Comparison of ENCODE assay signal across 19 cellular contexts in genomic region chr1:9634582-9634981, GRCh38. TPM values are rescaled to one million over a fixed set of nuclear protein-coding genes. Genes with fewer than 3 reads are reported as not detected.
DNase-seq lines count a peak whose midpoint lies in the region; ATAC-seq and TF ChIP-seq lines count a peak whose summit lies in the region.
"Had no signal": no experiment of that assay in that cellular context is flagged by ENCODE, and none has a peak within 500 bp of the region (broad histone marks: within the 10 kb centered on the region; RNA-seq: fewer than 3 reads in every experiment).

No MANE protein-coding gene starts in this region.

- peaks cover 3% of the 10 kb centered on the region for H3K9me3 Mint-ChIP-seq in activated CD8-positive, alpha-beta T cell treated with anti-CD3 and anti-CD28 coated beads for 36 hours
- no peaks in the 10 kb centered on the region for H3K9me3 Mint-ChIP-seq in activated CD8-positive, alpha-beta T cell treated with anti-CD3 and anti-CD28 coated beads, Interleukin-2, amount 10 ng/mL, durations not matched to agents 7 days and 5 days (ENCODE audit: insufficient read depth)
- H3K9me3 Mint-ChIP-seq in CD4-positive, alpha-beta T cell: no peaks in the 10 kb centered on the region
- H3K9me3 Mint-ChIP-seq in activated T-helper 2 cell treated with anti-CD3 and anti-CD28 coated beads, Interferon-gamma antibody, Interleukin-2, Interleukin-4, amounts not matched to agents 10 μg/mL and 5 μg/mL and 100 μg/mL, durations not matched to agents 14 hours and 24 hours and 36 hours: peaks cover 5% of the 10 kb centered on the region
- H3K9me3 Mint-ChIP-seq in naive thymus-derived CD8-positive, alpha-beta T cell: peaks cover 0 to 3% (median 0%) of the 10 kb centered on the region in 9 donors

- no peak overlapping the region for H3K27ac ChIP-seq in CD4-positive, alpha-beta T cell (ENCODE audit: low read depth, low read length)
- no peak overlapping the region for H3K27ac ChIP-seq in mammary epithelial cell (ENCODE audit: insufficient read depth, low read depth, low read length)
- H3K27ac ChIP-seq: A549 had no signal

- no peaks in the 10 kb centered on the region for H4K20me1 ChIP-seq in mammary epithelial cell (ENCODE audit: insufficient read depth, low read length)

- CTCF ChIA-PET in activated CD8-positive, alpha-beta T cell treated with anti-CD3 and anti-CD28 coated beads for 36 hours (lab: Charles Lee): interaction anchor here (1.1 to 1.8 kb wide), 5 partner anchors 8 to 19 kb away, joined by 3 to 8 read pairs (median 3); no protein-coding TSS in a partner anchor
- CTCF ChIA-PET in activated CD8-positive, alpha-beta T cell treated with anti-CD3 and anti-CD28 coated beads, Interleukin-2, amount 10 ng/mL, durations not matched to agents 7 days and 5 days (lab: Charles Lee): interaction anchor here (1.7 to 1.8 kb wide), 3 partner anchors 8 to 17 kb away, joined by 5 read pairs; partner anchors contain the start of gene PIK3CD
- CTCF ChIA-PET in CD4-positive, alpha-beta T cell (lab: Charles Lee): interaction anchor here (1.4 kb wide), 1 partner anchor 8 kb away, joined by 4 read pairs; no protein-coding TSS in a partner anchor
- CTCF ChIA-PET in mammary epithelial cell (lab: Charles Lee; ENCODE audit: low non-redundant PET): interaction anchor here (0.7 kb wide), 1 partner anchor 9 kb away, joined by 34 read pairs; no protein-coding TSS in a partner anchor

- no peak for DNase-seq in activated CD8-positive, alpha-beta T cell treated with anti-CD3 and anti-CD28 coated beads for 36 hours
- DNase-seq in activated CD8-positive, alpha-beta T cell treated with anti-CD3 and anti-CD28 coated beads, Interleukin-2, amount 10 ng/mL, durations not matched to agents 7 days and 5 days: no peak
- DNase-seq in CD4-positive, alpha-beta T cell: no peak
- DNase-seq in activated T-helper 2 cell treated with anti-CD3 and anti-CD28 coated beads, Interferon-gamma antibody, Interleukin-2, Interleukin-4, amounts not matched to agents 10 μg/mL and 5 μg/mL and 100 μg/mL, durations not matched to agents 14 hours and 24 hours and 36 hours (ENCODE audit: low spot score): no peak
- no peak for DNase-seq in naive thymus-derived CD8-positive, alpha-beta T cell
- no peak for DNase-seq in mammary epithelial cell
- no peak for DNase-seq in NAMALWA (ENCODE audit: low spot score)
- DNase-seq in stimulated activated CD4-positive, alpha-beta T cell treated with anti-CD3 and anti-CD28 coated beads, Interleukin-1b, Interleukin-23, amount 100 ng/mL, for 48 hours: no peak
- DNase-seq: Calu3, DMS53, H7, MG63, NCI-H1105, NCI-H1694 treated with DMSO at 0.1 percent for 48 hours, NCI-H2107, NCI-H226, NCI-H524 treated with DMSO at 0.1 percent for 48 hours had no signal

- POLR2A ChIA-PET in activated CD8-positive, alpha-beta T cell treated with anti-CD3 and anti-CD28 coated beads for 36 hours (lab: Charles Lee): interaction anchor here (11.2 to 17.1 kb wide), 2 partner anchors 8 to 20 kb away, joined by 120 to 335 read pairs; partner anchors contain the start of gene PIK3CD
- POLR2A ChIA-PET in activated CD8-positive, alpha-beta T cell treated with anti-CD3 and anti-CD28 coated beads, Interleukin-2, amount 10 ng/mL, durations not matched to agents 7 days and 5 days (lab: Charles Lee): interaction anchor here (10.5 kb wide), 1 partner anchor 20 kb away, joined by 355 read pairs; the partner anchor contains the start of gene PIK3CD
- POLR2A ChIA-PET in CD4-positive, alpha-beta T cell (lab: Charles Lee): interaction anchor here (0.9 to 13.1 kb wide), 3 partner anchors 10 to 83 kb away, joined by 3 to 164 read pairs (median 5); partner anchors contain the start of gene PIK3CD
- POLR2A ChIA-PET in naive thymus-derived CD8-positive, alpha-beta T cell (lab: Charles Lee): interaction anchor here (0.7 to 28.5 kb wide), 5 partner anchors 25 to 95 kb away, joined by 3 to 1921 read pairs (median 12); partner anchors contain the start of gene PIK3CD

- no peak overlapping the region for H3K9ac ChIP-seq in mammary epithelial cell (ENCODE audit: insufficient read depth, low read length)

- no peak for ATAC-seq in activated CD8-positive, alpha-beta T cell treated with anti-CD3 and anti-CD28 coated beads for 36 hours
- no peak for ATAC-seq in activated CD8-positive, alpha-beta T cell treated with anti-CD3 and anti-CD28 coated beads, Interleukin-2, amount 10 ng/mL, durations not matched to agents 7 days and 5 days
- no peak for ATAC-seq in CD4-positive, alpha-beta T cell (ENCODE audit: poor library complexity)
- ATAC-seq in naive thymus-derived CD8-positive, alpha-beta T cell: no peak
- ATAC-seq: A549, HepG2 had no signal

- dilution Hi-C loops in mammary epithelial cell (cut with HindIII; ENCODE audit: low sequenced_read_pairs): no loop called here

- H3K27ac Mint-ChIP-seq in activated CD8-positive, alpha-beta T cell treated with anti-CD3 and anti-CD28 coated beads for 36 hours: peak overlapping the region; percentile 96
- H3K27ac Mint-ChIP-seq in activated CD8-positive, alpha-beta T cell treated with anti-CD3 and anti-CD28 coated beads, Interleukin-2, amount 10 ng/mL, durations not matched to agents 7 days and 5 days: no peak overlapping the region
- peak overlapping the region; percentile 92 for H3K27ac Mint-ChIP-seq in CD4-positive, alpha-beta T cell
- H3K27ac Mint-ChIP-seq in activated T-helper 2 cell treated with anti-CD3 and anti-CD28 coated beads, Interferon-gamma antibody, Interleukin-2, Interleukin-4, amounts not matched to agents 10 μg/mL and 5 μg/mL and 100 μg/mL, durations not matched to agents 14 hours and 24 hours and 36 hours: peak overlapping the region; percentile 12
- peak overlapping the region; percentile 89 to 100 (median 93) for H3K27ac Mint-ChIP-seq in naive thymus-derived CD8-positive, alpha-beta T cell

- TF ChIP-seq CTCF in activated CD8-positive, alpha-beta T cell treated with anti-CD3 and anti-CD28 coated beads for 36 hours (IDR thresholded peaks at IDR 0.05): no peak
- no peak for TF ChIP-seq CTCF in CD4-positive, alpha-beta T cell (IDR thresholded peaks at IDR 0.05)
- no peak for TF ChIP-seq CTCF in mammary epithelial cell (conservative IDR thresholded peaks at IDR 0.05 in 1 of 2, IDR thresholded peaks at IDR 0.05 in 1 of 2; ENCODE audit: extremely low read depth in 1 of 2, insufficient read depth in 1 of 2, low read depth in 1 of 2, low read length in 2 of 2)

- H3K79me2 ChIP-seq in mammary epithelial cell (ENCODE audit: insufficient read depth, low read length): no peaks in the 10 kb centered on the region

- no peaks in the 10 kb centered on the region for H3K27me3 Mint-ChIP-seq in activated CD8-positive, alpha-beta T cell treated with anti-CD3 and anti-CD28 coated beads for 36 hours
- H3K27me3 Mint-ChIP-seq in activated CD8-positive, alpha-beta T cell treated with anti-CD3 and anti-CD28 coated beads, Interleukin-2, amount 10 ng/mL, durations not matched to agents 7 days and 5 days (ENCODE audit: low read depth): no peaks in the 10 kb centered on the region
- no peaks in the 10 kb centered on the region for H3K27me3 Mint-ChIP-seq in CD4-positive, alpha-beta T cell
- H3K27me3 Mint-ChIP-seq in activated T-helper 2 cell treated with anti-CD3 and anti-CD28 coated beads, Interferon-gamma antibody, Interleukin-2, Interleukin-4, amounts not matched to agents 10 μg/mL and 5 μg/mL and 100 μg/mL, durations not matched to agents 14 hours and 24 hours and 36 hours (ENCODE audit: low read depth): no peaks in the 10 kb centered on the region
- H3K27me3 Mint-ChIP-seq in naive thymus-derived CD8-positive, alpha-beta T cell: no peaks in the 10 kb centered on the region

- intact Hi-C loops in activated CD8-positive, alpha-beta T cell treated with anti-CD3 and anti-CD28 coated beads for 36 hours (cut with micrococcal nuclease): no loop called here
- intact Hi-C loops in CD4-positive, alpha-beta T cell (cut with DNase I, micrococcal nuclease): no loop called here
- intact Hi-C loops in activated T-helper 2 cell treated with anti-CD3 and anti-CD28 coated beads, Interferon-gamma antibody, Interleukin-2, Interleukin-4, amounts not matched to agents 10 μg/mL and 5 μg/mL and 100 μg/mL, durations not matched to agents 14 hours and 24 hours and 36 hours (cut with micrococcal nuclease): no loop called here
- intact Hi-C loops in mammary epithelial cell (cut with micrococcal nuclease): no loop called here

- H3K4me1 ChIP-seq in mammary epithelial cell (ENCODE audit: insufficient read depth, low read length): no peaks in the 10 kb centered on the region
- H3K4me1 ChIP-seq: A549 had no signal

- no peaks in the 10 kb centered on the region for H3K9me3 ChIP-seq in CD4-positive, alpha-beta T cell (ENCODE audit: control insufficient read depth, low read length)
- H3K9me3 ChIP-seq in mammary epithelial cell (replicated peaks; ENCODE audit: insufficient read depth, low read length): no peaks in the 10 kb centered on the region
- H3K9me3 ChIP-seq: A549 had no signal

- no peak overlapping the region for H3K4me2 ChIP-seq in mammary epithelial cell (ENCODE audit: insufficient read depth, low read depth, low read length)
- H3K4me2 ChIP-seq: A549 had no signal

- H3K27me3 ChIP-seq in CD4-positive, alpha-beta T cell (ENCODE audit: control insufficient read depth, insufficient read depth, low read length): no peaks in the 10 kb centered on the region
- no peaks in the 10 kb centered on the region for H3K27me3 ChIP-seq in mammary epithelial cell (ENCODE audit: insufficient read depth, low read length)
- H3K27me3 ChIP-seq: MG63 had no signal

- H3K4me3 Mint-ChIP-seq in activated CD8-positive, alpha-beta T cell treated with anti-CD3 and anti-CD28 coated beads for 36 hours: peak overlapping the region; percentile 98
- no peak overlapping the region for H3K4me3 Mint-ChIP-seq in activated CD8-positive, alpha-beta T cell treated with anti-CD3 and anti-CD28 coated beads, Interleukin-2, amount 10 ng/mL, durations not matched to agents 7 days and 5 days
- peak overlapping the region; percentile 34 for H3K4me3 Mint-ChIP-seq in CD4-positive, alpha-beta T cell
- H3K4me3 Mint-ChIP-seq in activated T-helper 2 cell treated with anti-CD3 and anti-CD28 coated beads, Interferon-gamma antibody, Interleukin-2, Interleukin-4, amounts not matched to agents 10 μg/mL and 5 μg/mL and 100 μg/mL, durations not matched to agents 14 hours and 24 hours and 36 hours (ENCODE audit: low read depth): peak overlapping the region; percentile 13
- H3K4me3 Mint-ChIP-seq in naive thymus-derived CD8-positive, alpha-beta T cell: peak overlapping the region; percentile 44 to 100 (median 93)

- 65% methylated on average over 2 of the region's 2 CpGs for WGBS in mammary epithelial cell (ENCODE audit: low coverage, missing lambda C conversion rate)

- no peak overlapping the region for H3K4me3 ChIP-seq in mammary epithelial cell (replicated peaks in 1 of 3; ENCODE audit: insufficient read depth in 1 of 3, low read depth in 2 of 3, low read length in 3 of 3)
- H3K4me3 ChIP-seq: A549, MG63 had no signal

- peaks cover 56% of the 10 kb centered on the region for H3K4me1 Mint-ChIP-seq in activated CD8-positive, alpha-beta T cell treated with anti-CD3 and anti-CD28 coated beads for 36 hours (ENCODE audit: low read depth)
- H3K4me1 Mint-ChIP-seq in activated CD8-positive, alpha-beta T cell treated with anti-CD3 and anti-CD28 coated beads, Interleukin-2, amount 10 ng/mL, durations not matched to agents 7 days and 5 days (ENCODE audit: low read depth): peaks cover 72% of the 10 kb centered on the region
- peaks cover 72% of the 10 kb centered on the region for H3K4me1 Mint-ChIP-seq in CD4-positive, alpha-beta T cell (ENCODE audit: low read depth)
- H3K4me1 Mint-ChIP-seq in activated T-helper 2 cell treated with anti-CD3 and anti-CD28 coated beads, Interferon-gamma antibody, Interleukin-2, Interleukin-4, amounts not matched to agents 10 μg/mL and 5 μg/mL and 100 μg/mL, durations not matched to agents 14 hours and 24 hours and 36 hours (ENCODE audit: low read depth): peaks cover 49% of the 10 kb centered on the region
- peaks cover 34 to 90% (median 79%) of the 10 kb centered on the region in 4 donors for H3K4me1 Mint-ChIP-seq in naive thymus-derived CD8-positive, alpha-beta T cell

- H2AFZ ChIP-seq in mammary epithelial cell (ENCODE audit: low read depth, low read length): no peak overlapping the region

- H3K36me3 ChIP-seq in mammary epithelial cell (ENCODE audit: insufficient read depth, low read length): no peaks in the 10 kb centered on the region
- H3K36me3 ChIP-seq: MG63 had no signal

- in situ Hi-C loops in mammary epithelial cell (cut with MboI; ENCODE audit: low sequenced_read_pairs in 2 of 2): loop anchor here in 1 of 2 donors (25.0 kb wide), 1 partner anchor 228 kb away; no protein-coding TSS in a partner anchor

- peaks cover 96% of the 10 kb centered on the region for H3K36me3 Mint-ChIP-seq in activated CD8-positive, alpha-beta T cell treated with anti-CD3 and anti-CD28 coated beads for 36 hours (ENCODE audit: low read depth)
- H3K36me3 Mint-ChIP-seq in activated CD8-positive, alpha-beta T cell treated with anti-CD3 and anti-CD28 coated beads, Interleukin-2, amount 10 ng/mL, durations not matched to agents 7 days and 5 days (ENCODE audit: low read depth): peaks cover 91% of the 10 kb centered on the region
- H3K36me3 Mint-ChIP-seq in CD4-positive, alpha-beta T cell (ENCODE audit: low read depth): peaks cover 74% of the 10 kb centered on the region
- H3K36me3 Mint-ChIP-seq in activated T-helper 2 cell treated with anti-CD3 and anti-CD28 coated beads, Interferon-gamma antibody, Interleukin-2, Interleukin-4, amounts not matched to agents 10 μg/mL and 5 μg/mL and 100 μg/mL, durations not matched to agents 14 hours and 24 hours and 36 hours (ENCODE audit: low read depth): peaks cover 90% of the 10 kb centered on the region
- H3K36me3 Mint-ChIP-seq in naive thymus-derived CD8-positive, alpha-beta T cell: peaks cover 6 to 68% (median 24%) of the 10 kb centered on the region in 3 donors

- BruUV-seq in mammary epithelial cell (replicated peaks; lab: Mats Ljungman, UMichigan): no TSS peak

RNA-seq across cellular contexts. Expression of gene PIK3CD, which starts 16.9 kb away (rescaled TPM):
- total RNA-seq in activated CD8-positive, alpha-beta T cell treated with anti-CD3 and anti-CD28 coated beads for 36 hours: 100 to 1,000 TPM; 152 to 158 TPM
- total RNA-seq in activated CD8-positive, alpha-beta T cell treated with anti-CD3 and anti-CD28 coated beads, Interleukin-2, amount 10 ng/mL, durations not matched to agents 7 days and 5 days: 100 to 1,000 TPM; 283 to 285 TPM
- total RNA-seq in CD4-positive, alpha-beta T cell: 100 to 1,000 TPM; 202 to 213 TPM
- 184 and 189 TPM in 2 replicates for total RNA-seq in activated T-helper 2 cell treated with anti-CD3 and anti-CD28 coated beads, Interferon-gamma antibody, Interleukin-2, Interleukin-4, amounts not matched to agents 10 μg/mL and 5 μg/mL and 100 μg/mL, durations not matched to agents 14 hours and 24 hours and 36 hours
- total RNA-seq in naive thymus-derived CD8-positive, alpha-beta T cell: 100 to 1,000 TPM; 334 to 343 TPM
- polyA plus RNA-seq in naive thymus-derived CD8-positive, alpha-beta T cell: 100 to 1,000 TPM in 1 of 3 donors, 10 to 100 TPM in 2; 56.8 to 166 (median 87.4) TPM
- 10 to 100 TPM in 1 of 2 donors, 1 to 10 TPM in 1; 6.3 to 19.1 TPM for total RNA-seq in mammary epithelial cell
- polyA plus RNA-seq in mammary epithelial cell: 7.4 TPM
- polyA minus RNA-seq in mammary epithelial cell: 12.1 TPM

RNA-seq across cellular contexts. Expression of gene TMEM201, which starts 45.9 kb away (rescaled TPM):
- 10 to 100 TPM; 16.2 to 18.1 TPM for total RNA-seq in activated CD8-positive, alpha-beta T cell treated with anti-CD3 and anti-CD28 coated beads for 36 hours
- 10 to 100 TPM; 21.1 to 23.2 TPM for total RNA-seq in activated CD8-positive, alpha-beta T cell treated with anti-CD3 and anti-CD28 coated beads, Interleukin-2, amount 10 ng/mL, durations not matched to agents 7 days and 5 days
- 1 to 10 TPM; 9.1 to 9.2 TPM for total RNA-seq in CD4-positive, alpha-beta T cell
- 30.8 and 31.6 TPM in 2 replicates for total RNA-seq in activated T-helper 2 cell treated with anti-CD3 and anti-CD28 coated beads, Interferon-gamma antibody, Interleukin-2, Interleukin-4, amounts not matched to agents 10 μg/mL and 5 μg/mL and 100 μg/mL, durations not matched to agents 14 hours and 24 hours and 36 hours
- total RNA-seq in naive thymus-derived CD8-positive, alpha-beta T cell: 1 to 10 TPM; 8.8 to 9.2 TPM
- 1 to 10 TPM in 2 of 3 donors, under 1 TPM in 1; 0.73 to 2.2 (median 1.1) TPM for polyA plus RNA-seq in naive thymus-derived CD8-positive, alpha-beta T cell
- total RNA-seq in mammary epithelial cell: 10 to 100 TPM in 1 of 2 donors, 1 to 10 TPM in 1; 6.8 to 15.9 TPM
- 6.8 TPM for polyA plus RNA-seq in mammary epithelial cell
- polyA minus RNA-seq in mammary epithelial cell: 15.3 TPM
